In the genomic region with DNA sequence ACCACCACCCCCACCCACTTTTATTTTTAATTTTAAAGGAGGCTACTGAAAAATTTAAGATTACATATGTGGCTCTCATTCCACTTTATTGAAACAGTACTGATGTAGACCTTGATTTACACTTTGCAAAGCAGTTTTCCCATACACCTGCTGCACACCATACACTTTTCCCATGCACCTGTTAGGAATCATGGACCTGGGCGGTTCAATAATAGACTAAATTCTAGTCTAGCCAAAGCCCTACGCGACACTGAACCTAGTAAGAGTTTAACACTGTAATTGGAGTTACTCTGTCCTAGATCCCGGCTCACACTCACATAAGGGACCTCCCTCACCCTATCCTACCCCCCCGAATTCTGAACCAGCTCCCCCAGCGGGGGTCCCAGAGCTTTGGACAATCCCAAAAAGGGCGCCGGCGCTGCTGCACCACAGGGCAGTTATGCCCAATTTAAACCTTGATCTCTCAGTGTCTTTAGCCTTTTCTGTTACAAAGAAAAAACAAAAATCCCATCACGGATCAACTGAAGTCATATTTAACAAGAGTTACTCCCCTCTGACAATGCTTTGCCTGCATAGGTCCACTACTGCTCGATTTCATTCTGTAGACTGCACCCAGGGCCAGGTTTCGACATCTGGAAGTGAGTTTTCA, we compare ENCODE assay signal across 1 cellular context.
TF ChIP-seq lines count a peak whose summit lies in the region.

No MANE protein-coding gene starts in this region.

TF ChIP-seq in K562, 482 proteins besides CTCF, POLR2A, EP300 and RAD21:
- TF ChIP-seq, protein P1, sequence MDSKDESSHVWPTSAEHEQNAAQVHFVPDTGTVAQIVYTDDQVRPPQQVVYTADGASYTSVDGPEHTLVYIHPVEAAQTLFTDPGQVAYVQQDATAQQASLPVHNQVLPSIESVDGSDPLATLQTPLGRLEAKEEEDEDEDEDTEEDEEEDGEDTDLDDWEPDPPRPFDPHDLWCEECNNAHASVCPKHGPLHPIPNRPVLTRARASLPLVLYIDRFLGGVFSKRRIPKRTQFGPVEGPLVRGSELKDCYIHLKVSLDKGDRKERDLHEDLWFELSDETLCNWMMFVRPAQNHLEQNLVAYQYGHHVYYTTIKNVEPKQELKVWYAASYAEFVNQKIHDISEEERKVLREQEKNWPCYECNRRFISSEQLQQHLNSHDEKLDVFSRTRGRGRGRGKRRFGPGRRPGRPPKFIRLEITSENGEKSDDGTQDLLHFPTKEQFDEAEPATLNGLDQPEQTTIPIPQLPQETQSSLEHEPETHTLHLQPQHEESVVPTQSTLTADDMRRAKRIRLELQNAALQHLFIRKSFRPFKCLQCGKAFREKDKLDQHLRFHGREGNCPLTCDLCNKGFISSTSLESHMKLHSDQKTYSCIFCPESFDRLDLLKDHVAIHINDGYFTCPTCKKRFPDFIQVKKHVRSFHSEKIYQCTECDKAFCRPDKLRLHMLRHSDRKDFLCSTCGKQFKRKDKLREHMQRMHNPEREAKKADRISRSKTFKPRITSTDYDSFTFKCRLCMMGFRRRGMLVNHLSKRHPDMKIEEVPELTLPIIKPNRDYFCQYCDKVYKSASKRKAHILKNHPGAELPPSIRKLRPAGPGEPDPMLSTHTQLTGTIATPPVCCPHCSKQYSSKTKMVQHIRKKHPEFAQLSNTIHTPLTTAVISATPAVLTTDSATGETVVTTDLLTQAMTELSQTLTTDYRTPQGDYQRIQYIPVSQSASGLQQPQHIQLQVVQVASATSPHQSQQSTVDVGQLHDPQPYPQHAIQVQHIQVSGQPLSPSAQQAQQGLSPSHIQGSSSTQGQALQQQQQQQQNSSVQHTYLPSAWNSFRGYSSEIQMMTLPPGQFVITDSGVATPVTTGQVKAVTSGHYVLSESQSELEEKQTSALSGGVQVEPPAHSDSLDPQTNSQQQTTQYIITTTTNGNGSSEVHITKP (IDR thresholded peaks at IDR 0.05; ENCODE audit: partially characterized antibody), result peak; percentile 38
- TF ChIP-seq CEBPB (tag; IDR thresholded peaks at IDR 0.05) (peak; percentile 76; the same call in 1 of the 2 replicates), CEBPG (CRISPR knock-in tag; IDR thresholded peaks at IDR 0.05) (no peak), CEBPG (tag; conservative IDR thresholded peaks at IDR 0.05 in 1 of 2, IDR thresholded peaks at IDR 0.05 in 1 of 2) (peak in 1 of 2 experiments; percentile 71; a peak in 2 of 4 replicates), HNRNPUL1 (IDR thresholded peaks at IDR 0.05; ENCODE audit: low read length) (no peak)
- TF ChIP-seq, protein P2, sequence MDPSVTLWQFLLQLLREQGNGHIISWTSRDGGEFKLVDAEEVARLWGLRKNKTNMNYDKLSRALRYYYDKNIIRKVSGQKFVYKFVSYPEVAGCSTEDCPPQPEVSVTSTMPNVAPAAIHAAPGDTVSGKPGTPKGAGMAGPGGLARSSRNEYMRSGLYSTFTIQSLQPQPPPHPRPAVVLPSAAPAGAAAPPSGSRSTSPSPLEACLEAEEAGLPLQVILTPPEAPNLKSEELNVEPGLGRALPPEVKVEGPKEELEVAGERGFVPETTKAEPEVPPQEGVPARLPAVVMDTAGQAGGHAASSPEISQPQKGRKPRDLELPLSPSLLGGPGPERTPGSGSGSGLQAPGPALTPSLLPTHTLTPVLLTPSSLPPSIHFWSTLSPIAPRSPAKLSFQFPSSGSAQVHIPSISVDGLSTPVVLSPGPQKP (CRISPR knock-in tag; IDR thresholded peaks at IDR 0.05), result no peak
TF ChIP-seq in K562: peak in this region for 3.
